11 cellular contexts compared by ENCODE assay signal in genomic region chr20:54063998-54064676, GRCh38. TPM values are rescaled to one million over a fixed set of nuclear protein-coding genes. Genes with fewer than 3 reads are reported as not detected.
DNase-seq lines count a peak whose midpoint lies in the region; ATAC-seq lines count a peak whose summit lies in the region.
"Had no signal": no experiment of that assay in that cellular context is flagged by ENCODE, and none has a peak within 500 bp of the region (broad histone marks: within the 10 kb centered on the region; RNA-seq: fewer than 3 reads in every experiment).

No MANE protein-coding gene starts in this region.

- H3K9me3 Mint-ChIP-seq in activated T-cell treated with anti-CD3 and anti-CD28 coated beads, Interleukin-2, amount 50 U/mL, for 72 hours = no peaks in the 10 kb centered on the region

- peak overlapping the region; percentile 9 for H3K27ac Mint-ChIP-seq in activated T-cell treated with anti-CD3 and anti-CD28 coated beads, Interleukin-2, amount 50 U/mL, for 72 hours

- H3K36me3 Mint-ChIP-seq in activated T-cell treated with anti-CD3 and anti-CD28 coated beads, Interleukin-2, amount 50 U/mL, for 72 hours (ENCODE audit: insufficient read depth in 2 of 2) = no peaks in the 10 kb centered on the region

- peak overlapping the region; percentile 56 to 66 for H3K4me3 Mint-ChIP-seq in activated T-cell treated with anti-CD3 and anti-CD28 coated beads, Interleukin-2, amount 50 U/mL, for 72 hours

- intact Hi-C loops in sciatic nerve (cut with DNase I) = loop anchor here (10.0 kb wide), 1 partner anchor 119 kb away; no protein-coding TSS in a partner anchor

- DNase-seq in activated T-cell treated with anti-CD3 and anti-CD28 coated beads, Interleukin-2, amount 50 U/mL, for 72 hours = peak; percentile 59 to 73
- DNase-seq in stimulated activated CD8-positive, alpha-beta memory T cell treated with anti-CD3 and anti-CD28 coated beads, Interleukin-12 subunit alpha, Interleukin-12 subunit beta, amount 100 ng/mL, for 24 hours (ENCODE audit: extremely low read depth) = peak; percentile 51
- DNase-seq in NCI-H82 (lab: John Stamatoyannopoulos, UW) (no peak), NCI-H1048 (lab: John Stamatoyannopoulos, UW) (no peak), sciatic nerve (ENCODE audit: low spot score) (no peak)
- DNase-seq: central memory CD4-positive, alpha-beta T cell; NCI-H1417 treated with DMSO at 0.1 percent for 48 hours; psoas muscle had no signal

- H3K4me1 Mint-ChIP-seq in activated T-cell treated with anti-CD3 and anti-CD28 coated beads, Interleukin-2, amount 50 U/mL, for 72 hours (ENCODE audit: low read depth) = peaks cover 33% of the 10 kb centered on the region

- ATAC-seq in GM19035 (IDR thresholded peaks at IDR 0.05; ENCODE audit: unreplicated experiment) (peak; percentile 42), HG02763 (IDR thresholded peaks at IDR 0.05; ENCODE audit: unreplicated experiment) (peak; percentile 31), HG03280 (IDR thresholded peaks at IDR 0.05; ENCODE audit: unreplicated experiment) (no peak), sciatic nerve (no peak)
- peak; percentile 81 to 87 for ATAC-seq in activated T-cell treated with anti-CD3 and anti-CD28 coated beads, Interleukin-2, amount 50 U/mL, for 72 hours (replicated peaks in 1 of 2)
- ATAC-seq: psoas muscle had no signal

- H3K27me3 Mint-ChIP-seq in activated T-cell treated with anti-CD3 and anti-CD28 coated beads, Interleukin-2, amount 50 U/mL, for 72 hours (ENCODE audit: low read depth) = no peaks in the 10 kb centered on the region

RNA-seq across cellular contexts. Expression of gene BCAS1, which starts 6.3 kb away (rescaled TPM):
- total RNA-seq in activated T-cell treated with anti-CD3 and anti-CD28 coated beads, Interleukin-2, amount 50 U/mL, for 72 hours = not detected
- 117 TPM for total RNA-seq in sciatic nerve

Comparison
In these comparisons a context has a peak if more than half of its experiments do, and no peak if none do; other contexts are left out.
1. ATAC-seq: peak in GM19035 (single experiment), HG02763 (single experiment) and activated T-cell treated with anti-CD3 and anti-CD28 coated beads, Interleukin-2, amount 50 U/mL, for 72 hours (2 of 2); none in HG03280 (single experiment) and sciatic nerve (single experiment).
2. DNase-seq: peak in activated T-cell treated with anti-CD3 and anti-CD28 coated beads, Interleukin-2, amount 50 U/mL, for 72 hours (2 of 2) and stimulated activated CD8-positive, alpha-beta memory T cell treated with anti-CD3 and anti-CD28 coated beads, Interleukin-12 subunit alpha, Interleukin-12 subunit beta, amount 100 ng/mL, for 24 hours (single experiment); none in NCI-H82 (single experiment), NCI-H1048 (single experiment) and sciatic nerve (single experiment).
3. RNA of gene BCAS1, which starts 6.3 kb away (total RNA-seq): 117 TPM in sciatic nerve (single experiment); not detected in activated T-cell treated with anti-CD3 and anti-CD28 coated beads, Interleukin-2, amount 50 U/mL, for 72 hours; every median in the first group is over 100 times any median in the second.